In genomic region chr2:66694087-66694858, GRCh38 we compare ENCODE assay signal across 12 cellular contexts.
"Had no signal": no experiment of that assay in that cellular context is flagged by ENCODE, and none has a peak within 500 bp of the region (broad histone marks: within the 10 kb centered on the region; RNA-seq: fewer than 3 reads in every experiment).

No MANE protein-coding gene starts in this region.

- H3K36me3 ChIP-seq: thoracic aorta had no signal

- H3K27ac ChIP-seq: thoracic aorta had no signal

- H3K4me3 ChIP-seq: thoracic aorta had no signal

- H3K9me3 ChIP-seq: thoracic aorta had no signal

- DNase-seq: activated CD4-positive, alpha-beta memory T cell treated with anti-CD3 and anti-CD28 coated beads for 36 hours; activated CD4-positive, CD25-positive, alpha-beta regulatory T cell treated with anti-CD3 and anti-CD28 coated beads, Interleukin-2, amount 50 U/mL, for 72 hours; activated gamma-delta T cell; activated T-cell treated with anti-CD3 and anti-CD28 coated beads, Interleukin-2, amount 50 U/mL, for 4 hours; anterior cingulate cortex; hippocampal formation; midbrain; natural killer cell; occipital lobe; SHP77; stimulated activated CD4-positive, alpha-beta T cell treated with anti-CD3 and anti-CD28 coated beads, Interleukin-4, amount 100 ng/mL, for 1 hour had no signal
